Comparison of ENCODE assay signal across 8 cellular contexts in genomic region chr1:223129229-223129851, GRCh38. TPM values are rescaled to one million over a fixed set of nuclear protein-coding genes. Genes with fewer than 3 reads are reported as not detected.
A peak's percentile ranks its signal among the peaks of the same experiment; 100 is the strongest.
DNase-seq lines count a peak whose midpoint lies in the region; ATAC-seq and TF ChIP-seq lines count a peak whose summit lies in the region.

No MANE protein-coding gene starts in this region.

- no peak overlapping the region for H3K9ac ChIP-seq in parathyroid adenoma

- no peaks in the 10 kb centered on the region for H3K9me2 ChIP-seq in OCI-LY7 (ENCODE audit: insufficient read depth, low read length)

- no TSS peak for BruUV-seq in OCI-LY7 (replicated peaks; lab: Mats Ljungman, UMichigan)

- H3K9me3 ChIP-seq in OCI-LY7 (ENCODE audit: low read length) (no peaks in the 10 kb centered on the region), parathyroid adenoma (ENCODE audit: control insufficient read depth, low read length) (no peaks in the 10 kb centered on the region), upper lobe of right lung (no peaks in the 10 kb centered on the region)

- no peaks in the 10 kb centered on the region for H3K4me1 ChIP-seq in OCI-LY7 (ENCODE audit: insufficient read depth, low read length, poor library complexity, severe bottlenecking)
- no peaks in the 10 kb centered on the region for H3K4me1 ChIP-seq in parathyroid adenoma
- H3K4me1 ChIP-seq in upper lobe of right lung: peaks cover 11% of the 10 kb centered on the region

- H3K27me3 ChIP-seq in parathyroid adenoma (ENCODE audit: control insufficient read depth, insufficient read depth, low read length) (no peaks in the 10 kb centered on the region), upper lobe of right lung (no peaks in the 10 kb centered on the region)

- H3K27me3 Mint-ChIP-seq in glutamatergic neuron (ENCODE audit: unreplicated experiment): peaks cover 4% of the 10 kb centered on the region

- CTCF ChIA-PET in OCI-LY7 (lab: Charles Lee; ENCODE audit: unreplicated experiment): no interaction called here

- no peak overlapping the region for H3K27ac Mint-ChIP-seq in glutamatergic neuron (ENCODE audit: unreplicated experiment)

- TF ChIP-seq CTCF in AG09309 (IDR thresholded peaks at IDR 0.05; ENCODE audit: control insufficient read depth, insufficient read depth, low read depth, low read length, missing control alignments) (peak; percentile 92), OCI-LY7 (conservative IDR thresholded peaks at IDR 0.05; ENCODE audit: low read length) (peak; percentile 77), glutamatergic neuron (IDR thresholded peaks at IDR 0.05; ENCODE audit: partially characterized antibody, unreplicated experiment) (peak; percentile 90), parathyroid adenoma (IDR thresholded peaks at IDR 0.05) (peak; percentile 85), upper lobe of right lung (IDR thresholded peaks at IDR 0.05) (peak; percentile 91)

- no peak overlapping the region for H3K27ac ChIP-seq in OCI-LY7 (ENCODE audit: low read depth, low read length, poor library complexity, severe bottlenecking)
- no peak overlapping the region for H3K27ac ChIP-seq in parathyroid adenoma
- H3K27ac ChIP-seq in upper lobe of right lung: no peak overlapping the region

- POLR2A ChIA-PET in OCI-LY7 (lab: Charles Lee): no interaction called here

- H3K4me3 Mint-ChIP-seq in glutamatergic neuron (ENCODE audit: unreplicated experiment): no peak overlapping the region

- DNase-seq in AG09309 (ENCODE audit: low read depth) (no peak), OCI-LY7 (ENCODE audit: low spot score) (no peak), glutamatergic neuron (peak; percentile 79), upper lobe of right lung (peak; percentile 88)
- DNase-seq in activated gamma-delta T cell treated with anti-CD3 and anti-CD28 coated beads, Interleukin-2, amount 50 U/mL, for 16 hours (ENCODE audit: low read depth): peak; percentile 50

- H3K79me2 ChIP-seq in OCI-LY7 (ENCODE audit: insufficient read depth, low read depth, low read length): no peaks in the 10 kb centered on the region
- no peaks in the 10 kb centered on the region for H3K79me2 ChIP-seq in parathyroid adenoma

- peaks cover 8% of the 10 kb centered on the region for H3K9me3 Mint-ChIP-seq in glutamatergic neuron (ENCODE audit: unreplicated experiment)

- peak overlapping the region; percentile 42 for H3K4me3 ChIP-seq in AG09309 (ENCODE audit: control insufficient read depth, low read depth, low read length)
- H3K4me3 ChIP-seq in OCI-LY7 (ENCODE audit: low read depth, low read length, poor library complexity, severe bottlenecking): no peak overlapping the region
- H3K4me3 ChIP-seq in parathyroid adenoma (ENCODE audit: low read depth, low read length): no peak overlapping the region
- peak overlapping the region; percentile 28 for H3K4me3 ChIP-seq in upper lobe of right lung

- ATAC-seq in GM21529 (IDR thresholded peaks at IDR 0.05; ENCODE audit: unreplicated experiment) (peak; percentile 60), upper lobe of right lung (peak; percentile 77), HG02571 (IDR thresholded peaks at IDR 0.05; ENCODE audit: unreplicated experiment) (no peak)

- no peaks in the 10 kb centered on the region for H3K36me3 ChIP-seq in OCI-LY7 (ENCODE audit: insufficient read depth, low read length)
- H3K36me3 ChIP-seq in parathyroid adenoma (ENCODE audit: control insufficient read depth, insufficient read depth, low read length): no peaks in the 10 kb centered on the region
- no peaks in the 10 kb centered on the region for H3K36me3 ChIP-seq in upper lobe of right lung

- no peaks in the 10 kb centered on the region for H4K20me1 ChIP-seq in OCI-LY7 (ENCODE audit: insufficient read depth, low read length)

- intact Hi-C loops in OCI-LY7 (cut with micrococcal nuclease; ENCODE audit: unreplicated experiment): loop anchor here (10.0 kb wide), 1 partner anchor 335 kb away; no protein-coding TSS in a partner anchor
- intact Hi-C loops in upper lobe of right lung (cut with DNase I): no loop called here

- peaks cover 5% of the 10 kb centered on the region for H3K4me1 Mint-ChIP-seq in glutamatergic neuron (ENCODE audit: low read depth, unreplicated experiment)

- H3K36me3 Mint-ChIP-seq in glutamatergic neuron (ENCODE audit: unreplicated experiment): peaks cover 5% of the 10 kb centered on the region

- no peak overlapping the region for H3K4me2 ChIP-seq in OCI-LY7 (ENCODE audit: low read length)
- peak overlapping the region; percentile 37 for H3K4me2 ChIP-seq in parathyroid adenoma (ENCODE audit: low read length)

- H2AFZ ChIP-seq in OCI-LY7 (ENCODE audit: low read length) (no peak overlapping the region), parathyroid adenoma (peak overlapping the region; percentile 81)

RNA-seq across cellular contexts. Expression of gene TLR5, which starts 13.7 kb away (rescaled TPM):
- not detected in 2 replicates for total RNA-seq in OCI-LY7 (2014; rRNA removed; shearing (Covaris generic))
- total RNA-seq in OCI-LY7 (2022): not detected in 2 replicates
- total RNA-seq in glutamatergic neuron (ENCODE audit: unreplicated experiment): not detected
- 22.3 TPM for total RNA-seq in upper lobe of right lung

Comparison
In these comparisons a context has a peak if more than half of its experiments do, and no peak if none do; other contexts are left out.
1. DNase-seq: peak in activated gamma-delta T cell treated with anti-CD3 and anti-CD28 coated beads, Interleukin-2, amount 50 U/mL, for 16 hours (single experiment), glutamatergic neuron (single experiment) and upper lobe of right lung (single experiment); none in AG09309 (single experiment) and OCI-LY7 (single experiment).
2. H3K4me3 ChIP-seq: peak in AG09309 (single experiment) and upper lobe of right lung (single experiment); none in OCI-LY7 (single experiment) and parathyroid adenoma (single experiment).
3. RNA of gene TLR5, which starts 13.7 kb away (total RNA-seq): 22.3 TPM in upper lobe of right lung (single experiment); not detected in glutamatergic neuron (single experiment) and not detected in OCI-LY7; every median in the first group is over 10 times any median in the second.
4. Peak in every context shown above with its lines, with median percentiles within 50 percentile points of each other: CTCF ChIP-seq.